1 cellular context compared by ENCODE assay signal in the genomic region with DNA sequence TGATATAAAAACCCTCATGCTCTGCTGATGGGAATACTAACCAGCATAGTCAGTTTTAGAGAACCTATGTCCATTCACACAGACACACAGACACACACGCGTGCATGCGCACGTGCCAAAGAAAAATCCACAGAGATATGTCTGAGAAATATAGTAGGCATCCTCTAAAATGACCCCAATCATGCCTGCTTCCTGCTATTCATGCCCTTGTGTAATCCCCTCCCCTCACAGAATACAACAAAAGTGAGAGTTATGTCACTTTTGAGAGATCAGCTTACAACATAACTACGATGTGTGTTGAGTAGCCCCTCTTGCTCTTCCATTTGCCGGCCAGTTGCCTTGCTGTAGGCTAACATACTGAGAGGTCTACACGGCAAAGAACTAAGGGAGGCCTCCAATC.
TF ChIP-seq lines count a peak whose summit lies in the region.

No MANE protein-coding gene starts in this region.

TF ChIP-seq in GM23338, 12 proteins besides CTCF, POLR2A, EP300 and RAD21 (continued from another document):
- TF ChIP-seq, protein P1, sequence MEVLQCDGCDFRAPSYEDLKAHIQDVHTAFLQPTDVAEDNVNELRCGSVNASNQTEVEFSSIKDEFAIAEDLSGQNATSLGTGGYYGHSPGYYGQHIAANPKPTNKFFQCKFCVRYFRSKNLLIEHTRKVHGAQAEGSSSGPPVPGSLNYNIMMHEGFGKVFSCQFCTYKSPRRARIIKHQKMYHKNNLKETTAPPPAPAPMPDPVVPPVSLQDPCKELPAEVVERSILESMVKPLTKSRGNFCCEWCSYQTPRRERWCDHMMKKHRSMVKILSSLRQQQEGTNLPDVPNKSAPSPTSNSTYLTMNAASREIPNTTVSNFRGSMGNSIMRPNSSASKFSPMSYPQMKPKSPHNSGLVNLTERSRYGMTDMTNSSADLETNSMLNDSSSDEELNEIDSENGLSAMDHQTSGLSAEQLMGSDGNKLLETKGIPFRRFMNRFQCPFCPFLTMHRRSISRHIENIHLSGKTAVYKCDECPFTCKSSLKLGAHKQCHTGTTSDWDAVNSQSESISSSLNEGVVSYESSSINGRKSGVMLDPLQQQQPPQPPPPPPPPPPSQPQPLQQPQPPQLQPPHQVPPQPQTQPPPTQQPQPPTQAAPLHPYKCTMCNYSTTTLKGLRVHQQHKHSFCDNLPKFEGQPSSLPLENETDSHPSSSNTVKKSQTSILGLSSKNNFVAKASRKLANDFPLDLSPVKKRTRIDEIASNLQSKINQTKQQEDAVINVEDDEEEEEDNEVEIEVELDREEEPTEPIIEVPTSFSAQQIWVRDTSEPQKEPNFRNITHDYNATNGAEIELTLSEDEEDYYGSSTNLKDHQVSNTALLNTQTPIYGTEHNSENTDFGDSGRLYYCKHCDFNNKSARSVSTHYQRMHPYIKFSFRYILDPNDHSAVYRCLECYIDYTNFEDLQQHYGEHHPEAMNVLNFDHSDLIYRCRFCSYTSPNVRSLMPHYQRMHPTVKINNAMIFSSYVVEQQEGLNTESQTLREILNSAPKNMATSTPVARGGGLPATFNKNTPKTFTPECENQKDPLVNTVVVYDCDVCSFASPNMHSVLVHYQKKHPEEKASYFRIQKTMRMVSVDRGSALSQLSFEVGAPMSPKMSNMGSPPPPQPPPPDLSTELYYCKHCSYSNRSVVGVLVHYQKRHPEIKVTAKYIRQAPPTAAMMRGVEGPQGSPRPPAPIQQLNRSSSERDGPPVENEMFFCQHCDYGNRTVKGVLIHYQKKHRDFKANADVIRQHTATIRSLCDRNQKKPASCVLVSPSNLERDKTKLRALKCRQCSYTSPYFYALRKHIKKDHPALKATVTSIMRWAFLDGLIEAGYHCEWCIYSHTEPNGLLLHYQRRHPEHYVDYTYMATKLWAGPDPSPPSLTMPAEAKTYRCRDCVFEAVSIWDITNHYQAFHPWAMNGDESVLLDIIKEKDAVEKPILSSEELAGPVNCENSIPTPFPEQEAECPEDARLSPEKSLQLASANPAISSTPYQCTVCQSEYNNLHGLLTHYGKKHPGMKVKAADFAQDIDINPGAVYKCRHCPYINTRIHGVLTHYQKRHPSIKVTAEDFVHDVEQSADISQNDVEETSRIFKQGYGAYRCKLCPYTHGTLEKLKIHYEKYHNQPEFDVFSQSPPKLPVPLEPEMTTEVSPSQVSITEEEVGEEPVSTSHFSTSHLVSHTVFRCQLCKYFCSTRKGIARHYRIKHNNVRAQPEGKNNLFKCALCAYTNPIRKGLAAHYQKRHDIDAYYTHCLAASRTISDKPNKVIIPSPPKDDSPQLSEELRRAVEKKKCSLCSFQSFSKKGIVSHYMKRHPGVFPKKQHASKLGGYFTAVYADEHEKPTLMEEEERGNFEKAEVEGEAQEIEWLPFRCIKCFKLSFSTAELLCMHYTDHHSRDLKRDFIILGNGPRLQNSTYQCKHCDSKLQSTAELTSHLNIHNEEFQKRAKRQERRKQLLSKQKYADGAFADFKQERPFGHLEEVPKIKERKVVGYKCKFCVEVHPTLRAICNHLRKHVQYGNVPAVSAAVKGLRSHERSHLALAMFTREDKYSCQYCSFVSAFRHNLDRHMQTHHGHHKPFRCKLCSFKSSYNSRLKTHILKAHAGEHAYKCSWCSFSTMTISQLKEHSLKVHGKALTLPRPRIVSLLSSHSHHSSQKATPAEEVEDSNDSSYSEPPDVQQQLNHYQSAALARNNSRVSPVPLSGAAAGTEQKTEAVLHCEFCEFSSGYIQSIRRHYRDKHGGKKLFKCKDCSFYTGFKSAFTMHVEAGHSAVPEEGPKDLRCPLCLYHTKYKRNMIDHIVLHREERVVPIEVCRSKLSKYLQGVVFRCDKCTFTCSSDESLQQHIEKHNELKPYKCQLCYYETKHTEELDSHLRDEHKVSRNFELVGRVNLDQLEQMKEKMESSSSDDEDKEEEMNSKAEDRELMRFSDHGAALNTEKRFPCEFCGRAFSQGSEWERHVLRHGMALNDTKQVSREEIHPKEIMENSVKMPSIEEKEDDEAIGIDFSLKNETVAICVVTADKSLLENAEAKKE (CRISPR knock-in tag; IDR thresholded peaks at IDR 0.05) = no peak
- TF ChIP-seq EZH2 (IDR thresholded peaks at IDR 0.05; ENCODE audit: low read depth, unreplicated experiment) = no peak
- TF ChIP-seq CREB1 (CRISPR knock-in tag; IDR thresholded peaks at IDR 0.05; ENCODE audit: low read depth) = no peak
- TF ChIP-seq, protein P2, sequence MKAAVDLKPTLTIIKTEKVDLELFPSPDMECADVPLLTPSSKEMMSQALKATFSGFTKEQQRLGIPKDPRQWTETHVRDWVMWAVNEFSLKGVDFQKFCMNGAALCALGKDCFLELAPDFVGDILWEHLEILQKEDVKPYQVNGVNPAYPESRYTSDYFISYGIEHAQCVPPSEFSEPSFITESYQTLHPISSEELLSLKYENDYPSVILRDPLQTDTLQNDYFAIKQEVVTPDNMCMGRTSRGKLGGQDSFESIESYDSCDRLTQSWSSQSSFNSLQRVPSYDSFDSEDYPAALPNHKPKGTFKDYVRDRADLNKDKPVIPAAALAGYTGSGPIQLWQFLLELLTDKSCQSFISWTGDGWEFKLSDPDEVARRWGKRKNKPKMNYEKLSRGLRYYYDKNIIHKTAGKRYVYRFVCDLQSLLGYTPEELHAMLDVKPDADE (IDR thresholded peaks at IDR 0.05) = no peak
- no peak for TF ChIP-seq JUNB (IDR thresholded peaks at IDR 0.05; ENCODE audit: unreplicated experiment)
- no peak for TF ChIP-seq NANOG (IDR thresholded peaks at IDR 0.05; ENCODE audit: borderline replicate concordance)
- TF ChIP-seq, protein P3, sequence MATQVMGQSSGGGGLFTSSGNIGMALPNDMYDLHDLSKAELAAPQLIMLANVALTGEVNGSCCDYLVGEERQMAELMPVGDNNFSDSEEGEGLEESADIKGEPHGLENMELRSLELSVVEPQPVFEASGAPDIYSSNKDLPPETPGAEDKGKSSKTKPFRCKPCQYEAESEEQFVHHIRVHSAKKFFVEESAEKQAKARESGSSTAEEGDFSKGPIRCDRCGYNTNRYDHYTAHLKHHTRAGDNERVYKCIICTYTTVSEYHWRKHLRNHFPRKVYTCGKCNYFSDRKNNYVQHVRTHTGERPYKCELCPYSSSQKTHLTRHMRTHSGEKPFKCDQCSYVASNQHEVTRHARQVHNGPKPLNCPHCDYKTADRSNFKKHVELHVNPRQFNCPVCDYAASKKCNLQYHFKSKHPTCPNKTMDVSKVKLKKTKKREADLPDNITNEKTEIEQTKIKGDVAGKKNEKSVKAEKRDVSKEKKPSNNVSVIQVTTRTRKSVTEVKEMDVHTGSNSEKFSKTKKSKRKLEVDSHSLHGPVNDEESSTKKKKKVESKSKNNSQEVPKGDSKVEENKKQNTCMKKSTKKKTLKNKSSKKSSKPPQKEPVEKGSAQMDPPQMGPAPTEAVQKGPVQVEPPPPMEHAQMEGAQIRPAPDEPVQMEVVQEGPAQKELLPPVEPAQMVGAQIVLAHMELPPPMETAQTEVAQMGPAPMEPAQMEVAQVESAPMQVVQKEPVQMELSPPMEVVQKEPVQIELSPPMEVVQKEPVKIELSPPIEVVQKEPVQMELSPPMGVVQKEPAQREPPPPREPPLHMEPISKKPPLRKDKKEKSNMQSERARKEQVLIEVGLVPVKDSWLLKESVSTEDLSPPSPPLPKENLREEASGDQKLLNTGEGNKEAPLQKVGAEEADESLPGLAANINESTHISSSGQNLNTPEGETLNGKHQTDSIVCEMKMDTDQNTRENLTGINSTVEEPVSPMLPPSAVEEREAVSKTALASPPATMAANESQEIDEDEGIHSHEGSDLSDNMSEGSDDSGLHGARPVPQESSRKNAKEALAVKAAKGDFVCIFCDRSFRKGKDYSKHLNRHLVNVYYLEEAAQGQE (IDR thresholded peaks at IDR 0.05; ENCODE audit: unreplicated experiment) = no peak
- no peak for TF ChIP-seq STAT1 (IDR thresholded peaks at IDR 0.05; ENCODE audit: unreplicated experiment)
- no peak for TF ChIP-seq EZH2phosphoT487 (IDR thresholded peaks at IDR 0.05; ENCODE audit: unreplicated experiment)
- TF ChIP-seq ZNF331 (CRISPR knock-in tag; IDR thresholded peaks at IDR 0.05; ENCODE audit: low read depth) = no peak
- no peak for TF ChIP-seq POLR2AphosphoS5 (IDR thresholded peaks at IDR 0.05; ENCODE audit: low read depth)
